Comparison of ENCODE assay signal across 2 cellular contexts in the genomic region with DNA sequence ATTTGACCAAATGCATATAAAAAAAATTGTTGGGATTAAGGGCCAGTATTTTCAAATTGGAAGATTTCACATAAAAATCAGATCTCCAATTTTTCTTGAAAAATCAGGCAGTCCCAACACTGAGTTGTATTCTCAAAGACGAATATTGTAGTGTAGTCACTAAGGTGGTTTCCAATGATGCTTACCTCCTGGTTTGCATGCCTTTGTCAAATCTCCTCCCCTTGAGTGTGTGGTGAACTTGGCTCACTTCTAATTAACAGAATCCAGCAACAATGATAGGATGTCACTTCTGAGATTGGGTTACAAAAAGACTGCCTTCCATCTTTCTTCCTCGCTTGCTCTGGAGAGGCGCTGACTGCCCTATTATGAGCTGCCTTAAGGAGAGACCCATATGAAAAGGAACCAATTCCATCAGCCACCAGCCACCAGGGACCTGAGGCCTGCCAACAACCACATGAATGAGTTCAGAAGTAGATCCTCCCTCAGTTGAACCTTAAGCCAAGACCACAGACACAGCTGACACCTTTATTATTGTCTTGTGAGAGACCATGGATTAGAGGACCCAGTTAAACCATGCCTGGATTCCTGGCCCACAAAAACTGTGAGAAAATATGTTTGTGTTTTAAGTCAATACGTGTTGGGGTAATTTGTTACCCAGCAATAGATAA.
TF ChIP-seq lines count a peak whose summit lies in the region.

No MANE protein-coding gene starts in this region.

TF ChIP-seq in IMR-90, 13 proteins besides CTCF, POLR2A, EP300 and RAD21:
- TF ChIP-seq, protein P1, sequence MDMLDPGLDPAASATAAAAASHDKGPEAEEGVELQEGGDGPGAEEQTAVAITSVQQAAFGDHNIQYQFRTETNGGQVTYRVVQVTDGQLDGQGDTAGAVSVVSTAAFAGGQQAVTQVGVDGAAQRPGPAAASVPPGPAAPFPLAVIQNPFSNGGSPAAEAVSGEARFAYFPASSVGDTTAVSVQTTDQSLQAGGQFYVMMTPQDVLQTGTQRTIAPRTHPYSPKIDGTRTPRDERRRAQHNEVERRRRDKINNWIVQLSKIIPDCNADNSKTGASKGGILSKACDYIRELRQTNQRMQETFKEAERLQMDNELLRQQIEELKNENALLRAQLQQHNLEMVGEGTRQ (IDR thresholded peaks at IDR 0.05; ENCODE audit: low read depth, low read length) = no peak
- no peak for TF ChIP-seq MAFK (IDR thresholded peaks at IDR 0.05; ENCODE audit: low read depth, low read length)
- TF ChIP-seq CEBPB (IDR thresholded peaks at IDR 0.05; ENCODE audit: low read depth, low read length) = no peak
- no peak for TF ChIP-seq NFE2L2 (IDR thresholded peaks at IDR 0.05; ENCODE audit: low read depth, low read length)

TF ChIP-seq in GM12878, 131 proteins besides CTCF, POLR2A, EP300 and RAD21:
- TF ChIP-seq DPF2 (IDR thresholded peaks at IDR 0.05) (no peak), BHLHE40 (IDR thresholded peaks at IDR 0.05; ENCODE audit: borderline replicate concordance in 1 of 2, low read depth in 2 of 2, low read length in 1 of 2) (no peak), RBBP5 (conservative IDR thresholded peaks at IDR 0.05) (no peak), NR2F1 (conservative IDR thresholded peaks at IDR 0.05) (no peak), IKZF2 (IDR thresholded peaks at IDR 0.05) (no peak)
- TF ChIP-seq, protein P2, sequence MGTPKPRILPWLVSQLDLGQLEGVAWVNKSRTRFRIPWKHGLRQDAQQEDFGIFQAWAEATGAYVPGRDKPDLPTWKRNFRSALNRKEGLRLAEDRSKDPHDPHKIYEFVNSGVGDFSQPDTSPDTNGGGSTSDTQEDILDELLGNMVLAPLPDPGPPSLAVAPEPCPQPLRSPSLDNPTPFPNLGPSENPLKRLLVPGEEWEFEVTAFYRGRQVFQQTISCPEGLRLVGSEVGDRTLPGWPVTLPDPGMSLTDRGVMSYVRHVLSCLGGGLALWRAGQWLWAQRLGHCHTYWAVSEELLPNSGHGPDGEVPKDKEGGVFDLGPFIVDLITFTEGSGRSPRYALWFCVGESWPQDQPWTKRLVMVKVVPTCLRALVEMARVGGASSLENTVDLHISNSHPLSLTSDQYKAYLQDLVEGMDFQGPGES (IDR thresholded peaks at IDR 0.05) = no peak
- TF ChIP-seq, protein P3, sequence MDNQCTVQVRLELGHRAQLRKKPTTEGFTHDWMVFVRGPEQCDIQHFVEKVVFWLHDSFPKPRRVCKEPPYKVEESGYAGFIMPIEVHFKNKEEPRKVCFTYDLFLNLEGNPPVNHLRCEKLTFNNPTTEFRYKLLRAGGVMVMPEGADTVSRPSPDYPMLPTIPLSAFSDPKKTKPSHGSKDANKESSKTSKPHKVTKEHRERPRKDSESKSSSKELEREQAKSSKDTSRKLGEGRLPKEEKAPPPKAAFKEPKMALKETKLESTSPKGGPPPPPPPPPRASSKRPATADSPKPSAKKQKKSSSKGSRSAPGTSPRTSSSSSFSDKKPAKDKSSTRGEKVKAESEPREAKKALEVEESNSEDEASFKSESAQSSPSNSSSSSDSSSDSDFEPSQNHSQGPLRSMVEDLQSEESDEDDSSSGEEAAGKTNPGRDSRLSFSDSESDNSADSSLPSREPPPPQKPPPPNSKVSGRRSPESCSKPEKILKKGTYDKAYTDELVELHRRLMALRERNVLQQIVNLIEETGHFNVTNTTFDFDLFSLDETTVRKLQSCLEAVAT (IDR thresholded peaks at IDR 0.05) = no peak
TF ChIP-seq in GM12878: peak in this region for 0.
